In genomic region chr5:67206381-67207328, GRCh38 we compare ENCODE assay signal across 9 cellular contexts. TPM values are rescaled to one million over a fixed set of nuclear protein-coding genes. Genes with fewer than 3 reads are reported as not detected.
DNase-seq lines count a peak whose midpoint lies in the region; ATAC-seq, FAIRE-seq and TF ChIP-seq lines count a peak whose summit lies in the region.
"Had no signal": no experiment of that assay in that cellular context is flagged by ENCODE, and none has a peak within 500 bp of the region (broad histone marks: within the 10 kb centered on the region; RNA-seq: fewer than 3 reads in every experiment).

No MANE protein-coding gene starts in this region.

- H3K27ac ChIP-seq in upper lobe of left lung: peak overlapping the region; percentile 48 to 78 (median 67)

- ATAC-seq in GM18909 (IDR thresholded peaks at IDR 0.05; ENCODE audit: poor library complexity, unreplicated experiment) (peak; percentile 82), HG03066 (IDR thresholded peaks at IDR 0.05; ENCODE audit: low read depth, unreplicated experiment) (peak; percentile 84), mucosa of descending colon (peak; percentile 90), upper lobe of left lung (ENCODE audit: low FRiP score in 2 of 2) (peak; percentile 53 to 82)

- no peak for TF ChIP-seq POLR2A in upper lobe of left lung (IDR thresholded peaks at IDR 0.05)

- no peaks in the 10 kb centered on the region for H3K36me3 ChIP-seq in mucosa of descending colon (ENCODE audit: low read depth)
- H3K36me3 ChIP-seq in upper lobe of left lung: no peaks in the 10 kb centered on the region

- no peak for FAIRE-seq in D721Med (lab: Jason Lieb, UNC)

- WGBS in upper lobe of left lung, 2 donors: 47 to 53% methylated on average over 7 of the region's 7 CpGs

- H3K27me3 ChIP-seq in upper lobe of left lung: no peaks in the 10 kb centered on the region

- no peaks in the 10 kb centered on the region for H3K4me1 ChIP-seq in mucosa of descending colon (ENCODE audit: low read depth)
- peaks cover 10 to 15% (median 11%) of the 10 kb centered on the region in 4 donors for H3K4me1 ChIP-seq in upper lobe of left lung

- TF ChIP-seq CTCF in mucosa of descending colon (IDR thresholded peaks at IDR 0.05) (no peak), upper lobe of left lung (IDR thresholded peaks at IDR 0.05) (no peak), D721Med (IDR thresholded peaks at IDR 0.05; ENCODE audit: insufficient read depth, missing control alignments) (no peak)

- intact Hi-C loops in mucosa of descending colon (cut with DNase I, micrococcal nuclease): loop anchor here in 1 of 2 donors (5.0 kb wide), 1 partner anchor 39 kb away; no protein-coding TSS in a partner anchor

- TF ChIP-seq EP300 in upper lobe of left lung (IDR thresholded peaks at IDR 0.05): no peak

- DNase-seq in SIG-M5 treated with dmso at 0.1 percent for 504 hours (lab: John Stamatoyannopoulos, UW; ENCODE audit: unreplicated experiment) (peak; percentile 90), mucosa of descending colon (peak; percentile 67 to 79 (median 70)), upper lobe of left lung (peak in 1 of 2 donors; percentile 72), D721Med (ENCODE audit: insufficient read length, low spot score) (no peak), NCI-H146 treated with DMSO at 0.1 percent for 48 hours (lab: John Stamatoyannopoulos, UW; ENCODE audit: unreplicated experiment) (no peak)
- peak; percentile 94 for DNase-seq in activated effector memory CD4-positive, alpha-beta T cell treated with anti-CD3 and anti-CD28 coated beads, Interleukin-2, amount 50 U/mL, for 16 hours

- H3K4me3 ChIP-seq in mucosa of descending colon (no peak overlapping the region), upper lobe of left lung (no peak overlapping the region)

- no peaks in the 10 kb centered on the region for H3K9me3 ChIP-seq in mucosa of descending colon
- H3K9me3 ChIP-seq in upper lobe of left lung: no peaks in the 10 kb centered on the region

RNA-seq across cellular contexts. Expression of gene CD180, which starts 10.1 kb away (rescaled TPM):
- 1 to 10 TPM in 2 of 3 donors, under 1 TPM in 1; 0.87 to 1.4 (median 1.3) TPM for total RNA-seq in mucosa of descending colon
- 1 to 10 TPM in 5 of 6 donors, under 1 TPM in 1; 1.00 to 4.8 (median 1.9) TPM for total RNA-seq in upper lobe of left lung
- total RNA-seq: activated CD8-positive, alpha-beta memory T cell treated with anti-CD3 and anti-CD28 coated beads for 36 hours had no signal

Comparison
In these comparisons a context has a peak if more than half of its experiments do, and no peak if none do; other contexts are left out.
1. DNase-seq: peak in SIG-M5 treated with dmso at 0.1 percent for 504 hours (single experiment), activated effector memory CD4-positive, alpha-beta T cell treated with anti-CD3 and anti-CD28 coated beads, Interleukin-2, amount 50 U/mL, for 16 hours (single experiment) and mucosa of descending colon (3 of 3); none in D721Med (single experiment) and NCI-H146 treated with DMSO at 0.1 percent for 48 hours (single experiment).
2. Peak in every context shown above with its lines, with median percentiles within 50 percentile points of each other: ATAC-seq.